In the genomic region with DNA sequence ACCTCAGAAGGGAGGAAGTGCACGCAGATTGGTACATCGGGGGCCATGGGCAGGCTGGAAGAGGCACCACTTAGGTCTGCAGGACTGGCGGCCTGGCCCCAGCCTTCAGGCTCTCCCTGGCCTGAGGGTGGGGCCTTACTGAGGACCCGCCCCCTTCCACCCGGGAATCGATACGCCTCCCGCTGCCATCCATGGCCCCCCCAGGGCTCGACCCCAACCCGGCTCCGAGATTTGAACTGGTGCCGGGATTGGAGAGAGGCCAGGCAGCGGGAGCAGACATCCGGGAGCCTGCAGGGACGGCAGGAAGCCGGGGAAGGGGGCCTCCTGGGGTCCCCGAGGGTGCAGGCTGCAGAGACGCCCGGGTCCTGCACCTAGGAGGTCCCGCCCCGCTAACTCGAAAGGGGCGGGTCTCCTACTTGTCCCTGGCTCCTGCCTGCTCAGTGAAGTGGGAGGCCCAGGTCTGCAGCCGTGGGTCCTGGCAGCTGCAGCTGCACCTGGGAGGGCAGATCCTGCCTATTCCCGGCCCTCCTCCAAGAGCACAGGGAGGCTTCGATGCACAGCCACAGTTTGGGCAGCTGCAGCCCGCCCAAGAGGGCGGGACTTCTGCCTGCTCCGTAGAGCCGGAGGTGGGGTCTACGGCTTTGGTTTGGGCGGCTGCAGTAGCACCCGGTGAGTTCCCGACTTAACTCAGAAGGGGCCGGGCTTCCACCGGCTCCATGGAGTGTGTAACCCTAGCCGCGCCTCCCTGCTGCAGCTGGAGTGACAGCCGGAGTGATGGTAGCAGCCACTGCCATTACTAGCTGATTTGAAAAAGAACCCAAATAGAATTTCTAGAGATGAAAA, we compare ENCODE assay signal across 8 cellular contexts.
A peak's percentile ranks its signal among the peaks of the same experiment; 100 is the strongest.
DNase-seq lines count a peak whose midpoint lies in the region; FAIRE-seq and TF ChIP-seq lines count a peak whose summit lies in the region.

No MANE protein-coding gene starts in this region.

- intact Hi-C loops in tibial artery (cut with DNase I; ENCODE audit: low total_unique reads): no loop called here

- FAIRE-seq in H54 (lab: Jason Lieb, UNC): peak; percentile 88

- DNase-seq in ELF-1 (ENCODE audit: low read depth, low spot score): peak; percentile 99
- peak; percentile 79 for DNase-seq in H54 (ENCODE audit: insufficient read length, low spot score)
- peak; percentile 79 for DNase-seq in LNCaP clone FGC (ENCODE audit: low read depth)
- peak; percentile 99 to 100 for DNase-seq in SHP77 (lab: John Stamatoyannopoulos, UW)
- peak; percentile 71 for DNase-seq in activated naive CD4-positive, alpha-beta T cell treated with Interleukin-2 at 50 U/mL for 16 hours
- peak; percentile 81 for DNase-seq in germinal center (ENCODE audit: low spot score)
- peak; percentile 59 to 86 for DNase-seq in tibial artery

- H3K9me3 ChIP-seq in neutrophil (no peaks in the 10 kb centered on the region), tibial artery (no peaks in the 10 kb centered on the region)

- H3K4me3 ChIP-seq in LNCaP clone FGC (ENCODE audit: low read depth, low read length) (peak overlapping the region; percentile 44), neutrophil (ENCODE audit: low read depth in 1 of 2, low read length in 1 of 2) (peak overlapping the region; percentile 69 to 83), tibial artery (peak overlapping the region; percentile 58 to 68)

- TF ChIP-seq POLR2A in H54 (IDR thresholded peaks at IDR 0.05; ENCODE audit: low read depth, low read length): no peak

- H3K36me3 ChIP-seq in neutrophil (no peaks in the 10 kb centered on the region), tibial artery (no peaks in the 10 kb centered on the region)

- H3K27me3 ChIP-seq in neutrophil: no peaks in the 10 kb centered on the region
- H3K27me3 ChIP-seq in tibial artery: no peaks in the 10 kb centered on the region

- no peak for TF ChIP-seq CTCF in LNCaP clone FGC (IDR thresholded peaks at IDR 0.05; ENCODE audit: control insufficient read depth, extremely low read depth, insufficient read depth)
- TF ChIP-seq CTCF in neutrophil (IDR thresholded peaks at IDR 0.05): no peak
- no peak for TF ChIP-seq CTCF in tibial artery (IDR thresholded peaks at IDR 0.05)

- H3K4me1 ChIP-seq in neutrophil (ENCODE audit: control insufficient read depth in 1 of 2, insufficient read depth in 1 of 2, low read depth in 1 of 2, low read length in 1 of 2) (peaks cover 43 to 52% of the 10 kb centered on the region in 2 experiments), tibial artery (peaks cover 0 to 8% (median 5%) of the 10 kb centered on the region in 4 donors)

- peak overlapping the region; percentile 69 for H3K27ac ChIP-seq in neutrophil
- H3K27ac ChIP-seq in tibial artery: peak overlapping the region; percentile 33 to 60

Comparison
In these comparisons a context has a peak if more than half of its experiments do, and no peak if none do; other contexts are left out.
1. Peak in every context shown above with its lines: DNase-seq, H3K4me3 ChIP-seq and H3K27ac ChIP-seq.